In the genomic region with DNA sequence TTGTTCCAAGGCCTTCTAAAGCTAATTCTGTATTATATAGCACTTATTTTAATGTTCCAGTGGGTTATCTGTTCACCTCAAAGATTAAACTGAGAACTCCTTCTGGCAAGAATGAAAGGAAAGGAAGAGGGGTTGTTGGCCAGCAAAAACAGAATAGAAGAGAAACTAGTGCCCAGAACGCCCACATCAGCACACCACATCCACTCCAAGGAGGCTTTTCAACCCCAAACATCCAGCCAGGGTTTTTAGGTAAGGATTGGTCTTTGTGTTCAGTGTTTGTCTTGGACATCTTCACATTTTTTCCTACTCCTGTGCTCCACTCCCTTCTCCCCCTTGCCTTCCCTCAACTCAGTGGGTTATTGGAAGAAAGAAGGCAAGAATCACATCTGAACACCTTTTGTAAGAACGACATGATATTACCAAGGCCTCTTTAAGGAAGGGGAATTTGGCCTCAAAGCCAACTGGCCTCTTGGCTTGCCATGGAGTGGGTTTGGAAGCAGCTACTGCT, we compare ENCODE assay signal across 24 cellular contexts.
"Had no signal": no experiment of that assay in that cellular context is flagged by ENCODE, and none has a peak within 500 bp of the region (broad histone marks: within the 10 kb centered on the region; RNA-seq: fewer than 3 reads in every experiment).

No MANE protein-coding gene starts in this region.

- H3K36me3 ChIP-seq: esophagus muscularis mucosa, gastroesophageal sphincter, neural progenitor cell, pancreas, stomach had no signal

- FAIRE-seq: colon, keratinocyte, pancreas, small intestine, urothelium cell line had no signal

- DNase-seq: effector memory CD8-positive, alpha-beta T cell; foreskin fibroblast; glutamatergic neuron; immature natural killer cell; left colon; natural killer cell; nucleus accumbens; pancreas; right cardiac atrium; small intestine; stimulated activated CD4-positive, alpha-beta T cell treated with anti-CD3 and anti-CD28 coated beads, Interleukin-12 subunit alpha, Interleukin-12 subunit beta, amount 100 ng/mL, for 4 hours; stimulated activated naive CD4-positive, alpha-beta T cell; stomach; substantia nigra had no signal

- H3K36me3 Mint-ChIP-seq: immature natural killer cell, natural killer cell, neural progenitor cell had no signal

- H3K27ac Mint-ChIP-seq: dendritic cell treated with granulocyte-macrophage colony-stimulating factor and Interleukin-4, amounts not matched to agents 40 ng/mL and 50 ng/mL, for 4 days; effector memory CD8-positive, alpha-beta T cell; immature natural killer cell; natural killer cell; neural progenitor cell; progenitor cell of endocrine pancreas; type B pancreatic cell had no signal

- ATAC-seq: effector memory CD8-positive, alpha-beta T cell; gastroesophageal sphincter; left colon; natural killer cell; pancreas had no signal

- H3K27me3 Mint-ChIP-seq: dendritic cell treated with granulocyte-macrophage colony-stimulating factor and Interleukin-4, amounts not matched to agents 40 ng/mL and 50 ng/mL, for 4 days; effector memory CD8-positive, alpha-beta T cell; type B pancreatic cell had no signal

- H3K9ac ChIP-seq: neural progenitor cell had no signal

- H3K4me3 Mint-ChIP-seq: dendritic cell treated with granulocyte-macrophage colony-stimulating factor and Interleukin-4, amounts not matched to agents 40 ng/mL and 50 ng/mL, for 4 days; effector memory CD8-positive, alpha-beta T cell; immature natural killer cell; natural killer cell; neural progenitor cell; type B pancreatic cell had no signal

- H3K27ac ChIP-seq: epithelial cell of prostate, esophagus muscularis mucosa, gastroesophageal sphincter, neural progenitor cell, pancreas, stomach had no signal

- H3K4me3 ChIP-seq: esophagus muscularis mucosa, gastroesophageal sphincter, neural progenitor cell, pancreas, stomach had no signal

- H3K27me3 ChIP-seq: esophagus muscularis mucosa, gastroesophageal sphincter, neural progenitor cell, pancreas, stomach had no signal

- H3K4me1 Mint-ChIP-seq: immature natural killer cell, natural killer cell had no signal

- H2AFZ ChIP-seq: neural progenitor cell had no signal

- H3K4me2 ChIP-seq: neural progenitor cell had no signal

- H3K9me3 ChIP-seq: gastroesophageal sphincter, pancreas had no signal

- H3K4me1 ChIP-seq: neural progenitor cell, stomach had no signal
